2 cellular contexts compared by ENCODE assay signal in the genomic region with DNA sequence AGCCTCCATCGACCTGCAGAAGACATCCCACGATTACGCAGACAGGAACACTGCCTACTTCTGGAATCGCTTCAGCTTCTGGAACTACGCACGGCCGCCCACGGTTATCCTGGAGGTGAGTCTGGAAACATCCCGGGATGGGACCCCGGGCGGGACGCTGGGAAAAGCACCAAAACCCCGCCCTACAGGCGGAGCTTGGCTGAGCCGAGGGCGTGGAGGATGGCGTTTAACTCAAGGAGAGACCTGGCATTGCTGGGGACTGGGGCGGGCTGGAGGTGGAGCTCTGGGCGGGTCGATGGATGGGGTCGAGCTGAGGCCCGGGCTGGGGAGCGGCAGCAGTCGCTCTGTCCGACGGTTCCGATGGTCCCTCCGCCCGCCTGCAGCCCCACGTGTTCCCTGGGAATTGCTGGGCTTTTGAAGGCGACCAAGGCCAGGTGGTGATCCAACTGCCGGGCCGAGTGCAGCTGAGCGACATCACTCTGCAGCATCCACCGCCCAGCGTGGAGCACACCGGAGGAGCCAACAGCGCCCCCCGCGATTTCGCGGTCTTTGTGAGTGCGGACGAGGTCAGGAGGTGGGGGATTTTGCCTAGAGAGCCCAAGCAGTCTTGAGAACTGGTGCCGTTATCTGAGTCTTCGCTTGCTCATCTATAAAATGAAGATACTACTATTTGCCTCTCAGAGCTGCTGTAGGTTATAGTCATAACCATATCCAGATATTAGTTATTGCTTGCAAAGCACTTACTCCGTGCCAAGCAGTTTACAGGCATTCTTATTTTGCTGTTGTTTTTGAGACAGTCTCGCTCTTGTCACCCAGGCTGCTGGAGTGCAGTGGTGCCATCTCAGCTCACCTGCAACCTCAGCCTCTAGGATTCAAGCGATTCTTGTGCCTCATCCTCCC.
TF ChIP-seq lines count a peak whose summit lies in the region.

No MANE protein-coding gene starts in this region.

TF ChIP-seq in HCT116, 20 proteins besides CTCF, POLR2A, EP300 and RAD21:
- TF ChIP-seq EZH2phosphoT487 (IDR thresholded peaks at IDR 0.05; ENCODE audit: borderline replicate concordance) (no peak), POLR2AphosphoS5 (IDR thresholded peaks at IDR 0.05; ENCODE audit: low read depth, low read length) (peak; percentile 54), ZFX (IDR thresholded peaks at IDR 0.05) (no peak)

TF ChIP-seq in K562, 482 proteins besides CTCF, POLR2A, EP300 and RAD21:
- TF ChIP-seq ZC3H8 (IDR thresholded peaks at IDR 0.05) (no peak), DIDO1 (tag; IDR thresholded peaks at IDR 0.05; ENCODE audit: low read depth) (no peak), ARNT (IDR thresholded peaks at IDR 0.05) (no peak), MTA2 (IDR thresholded peaks at IDR 0.05; ENCODE audit: low read depth) (no peak), RBFOX2 (IDR thresholded peaks at IDR 0.05; ENCODE audit: low read depth, low read length) (0 out of 2 replicates have a peak, but pooled peaks have one; percentile 18), RCOR1 (IDR thresholded peaks at IDR 0.05; ENCODE audit: borderline replicate concordance in 1 of 2, low read depth in 2 of 2, low read length in 2 of 2) (no peak), MLLT1 (IDR thresholded peaks at IDR 0.05) (no peak), POLR2G (IDR thresholded peaks at IDR 0.05; ENCODE audit: low read depth, low read length) (0 out of 2 replicates have a peak, but pooled peaks have one; percentile 45), GABPB2 (CRISPR knock-in tag; conservative IDR thresholded peaks at IDR 0.05) (no peak), KAT7 (CRISPR knock-in tag; IDR thresholded peaks at IDR 0.05; ENCODE audit: borderline replicate concordance) (no peak), ZBTB33 (CRISPR knock-in tag; IDR thresholded peaks at IDR 0.05) (peak; percentile 77)
- TF ChIP-seq, protein P1, sequence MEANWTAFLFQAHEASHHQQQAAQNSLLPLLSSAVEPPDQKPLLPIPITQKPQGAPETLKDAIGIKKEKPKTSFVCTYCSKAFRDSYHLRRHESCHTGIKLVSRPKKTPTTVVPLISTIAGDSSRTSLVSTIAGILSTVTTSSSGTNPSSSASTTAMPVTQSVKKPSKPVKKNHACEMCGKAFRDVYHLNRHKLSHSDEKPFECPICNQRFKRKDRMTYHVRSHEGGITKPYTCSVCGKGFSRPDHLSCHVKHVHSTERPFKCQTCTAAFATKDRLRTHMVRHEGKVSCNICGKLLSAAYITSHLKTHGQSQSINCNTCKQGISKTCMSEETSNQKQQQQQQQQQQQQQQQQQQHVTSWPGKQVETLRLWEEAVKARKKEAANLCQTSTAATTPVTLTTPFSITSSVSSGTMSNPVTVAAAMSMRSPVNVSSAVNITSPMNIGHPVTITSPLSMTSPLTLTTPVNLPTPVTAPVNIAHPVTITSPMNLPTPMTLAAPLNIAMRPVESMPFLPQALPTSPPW (CRISPR knock-in tag; IDR thresholded peaks at IDR 0.05), result no peak
